In genomic region chr21:31273278-31273677, GRCh38 we compare ENCODE assay signal across 17 cellular contexts.
DNase-seq lines count a peak whose midpoint lies in the region; ATAC-seq lines count a peak whose summit lies in the region.
"Had no signal": no experiment of that assay in that cellular context is flagged by ENCODE, and none has a peak within 500 bp of the region (broad histone marks: within the 10 kb centered on the region; RNA-seq: fewer than 3 reads in every experiment).

No MANE protein-coding gene starts in this region.

- peak overlapping the region; percentile 59 to 70 for H3K27ac Mint-ChIP-seq in T-cell
- H3K27ac Mint-ChIP-seq: neural progenitor cell had no signal

- peak in 2 of 4 experiments; percentile 27 to 61 for ATAC-seq in T-cell (replicated peaks in 1 of 4)
- ATAC-seq in stimulated activated naive CD8-positive, alpha-beta T cell treated with anti-CD3 and anti-CD28 coated beads, Interleukin-15, Interleukin-2, amounts not matched to agents 100 U/mL and 50 U/mL, for 24 hours: peak; percentile 97
- ATAC-seq in HG02610 (IDR thresholded peaks at IDR 0.05; ENCODE audit: unreplicated experiment): no peak
- no peak for ATAC-seq in HG03521 (IDR thresholded peaks at IDR 0.05; ENCODE audit: unreplicated experiment)
- ATAC-seq: left lobe of liver had no signal

- no peaks in the 10 kb centered on the region for H3K27me3 Mint-ChIP-seq in T-cell

- peaks cover 9 to 22% (median 19%) of the 10 kb centered on the region in 3 donors for H3K4me1 Mint-ChIP-seq in T-cell

- no peaks in the 10 kb centered on the region for H3K36me3 Mint-ChIP-seq in T-cell

- POLR2A ChIA-PET in T-cell (lab: Charles Lee): no interaction called here

- H3K4me3 Mint-ChIP-seq in T-cell: no peak overlapping the region
- H3K4me3 Mint-ChIP-seq: neural progenitor cell had no signal

- DNase-seq in stimulated activated CD4-positive, alpha-beta T cell treated with anti-CD3 and anti-CD28 coated beads, Interleukin-15, amount 100 ng/mL, for 24 hours: peak; percentile 27
- DNase-seq in stimulated activated CD4-positive, alpha-beta T cell treated with anti-CD3 and anti-CD28 coated beads, Interleukin-12 subunit alpha, Interleukin-12 subunit beta, amount 100 ng/mL, for 4 hours: no peak
- no peak for DNase-seq in T-cell
- DNase-seq in amniotic epithelial cell (ENCODE audit: low read depth): peak; percentile 28
- DNase-seq in stimulated activated naive CD8-positive, alpha-beta T cell treated with anti-CD3 and anti-CD28 coated beads, Interleukin-15, Interleukin-2, amounts not matched to agents 100 U/mL and 50 U/mL, for 24 hours: peak; percentile 33
- no peak for DNase-seq in NCI-H1694 (lab: John Stamatoyannopoulos, UW)
- DNase-seq: anterior cingulate cortex; cerebellar nuclear complex; effector CD8-positive, alpha-beta T cell; IMR-90; midbrain; NCI-H2029; NCI-H524 had no signal

- H3K9me3 Mint-ChIP-seq in T-cell: peaks cover 0 to 6% (median 4%) of the 10 kb centered on the region in 3 donors
- H3K9me3 Mint-ChIP-seq: neural progenitor cell had no signal

- CTCF ChIA-PET in T-cell (lab: Charles Lee): no interaction called here

Comparison
In these comparisons a context has a peak if more than half of its experiments do, and no peak if none do; other contexts are left out.
1. DNase-seq: peak in stimulated activated CD4-positive, alpha-beta T cell treated with anti-CD3 and anti-CD28 coated beads, Interleukin-15, amount 100 ng/mL, for 24 hours (single experiment), amniotic epithelial cell (single experiment) and stimulated activated naive CD8-positive, alpha-beta T cell treated with anti-CD3 and anti-CD28 coated beads, Interleukin-15, Interleukin-2, amounts not matched to agents 100 U/mL and 50 U/mL, for 24 hours (single experiment); none in stimulated activated CD4-positive, alpha-beta T cell treated with anti-CD3 and anti-CD28 coated beads, Interleukin-12 subunit alpha, Interleukin-12 subunit beta, amount 100 ng/mL, for 4 hours (single experiment), T-cell (0 of 34) and NCI-H1694 (single experiment).